ENCODE assay signal across 8 cellular contexts in genomic region chr17:81701288-81702071, GRCh38. TPM values are rescaled to one million over a fixed set of nuclear protein-coding genes. Genes with fewer than 3 reads are reported as not detected.
DNase-seq lines count a peak whose midpoint lies in the region; FAIRE-seq and TF ChIP-seq lines count a peak whose summit lies in the region.

No MANE protein-coding gene starts in this region.

- H3K9me3 Mint-ChIP-seq in MCF 10A (ENCODE audit: unreplicated experiment) (no peaks in the 10 kb centered on the region), nephron progenitor cell (peaks cover 3% of the 10 kb centered on the region)

- H3K4me3 ChIP-seq in Jurkat, Clone E6-1 (ENCODE audit: low read length) = peak overlapping the region; percentile 75

- peak; percentile 6 for TF ChIP-seq CTCF in D721Med (IDR thresholded peaks at IDR 0.05; ENCODE audit: insufficient read depth, missing control alignments)
- TF ChIP-seq CTCF in MCF 10A (IDR thresholded peaks at IDR 0.05; ENCODE audit: unreplicated experiment) = no peak
- TF ChIP-seq CTCF in nephron progenitor cell (IDR thresholded peaks at IDR 0.05) = no peak

- H3K27ac Mint-ChIP-seq in MCF 10A (ENCODE audit: low read depth, unreplicated experiment) (peak overlapping the region; percentile 97), nephron progenitor cell (no peak overlapping the region)

- intact Hi-C loops in MCF 10A (cut with micrococcal nuclease) = no loop called here

- no peak for DNase-seq in D721Med (ENCODE audit: insufficient read length, low spot score)
- no peak for DNase-seq in Jurkat, Clone E6-1 (ENCODE audit: low read depth, low spot score)
- DNase-seq in MCF 10A (ENCODE audit: unreplicated experiment) = no peak
- no peak for DNase-seq in nephron progenitor cell
- DNase-seq in SW 1271 (lab: John Stamatoyannopoulos, UW) = no peak
- no peak for DNase-seq in NCI-H1048 (lab: John Stamatoyannopoulos, UW)
- DNase-seq in stimulated activated CD4-positive, alpha-beta T cell treated with anti-CD3 and anti-CD28 coated beads, Interleukin-2, amount 100 ng/mL, for 24 hours = no peak
- DNase-seq in NK-92 treated with Interleukin-12 subunit alpha and Interleukin-12 subunit beta, amount 100 ng/mL, for 24 hours (lab: John Stamatoyannopoulos, UW) = no peak

- CTCF ChIA-PET in MCF 10A (lab: Yijun Ruan, JAX) = interaction anchor here (0.6 to 1.6 kb wide), 4 partner anchors 9 to 28 kb away, joined by 3 to 8 read pairs (median 3); no protein-coding TSS in a partner anchor

- no peaks in the 10 kb centered on the region for H3K27me3 Mint-ChIP-seq in MCF 10A (ENCODE audit: insufficient read depth, unreplicated experiment)
- no peaks in the 10 kb centered on the region for H3K27me3 Mint-ChIP-seq in nephron progenitor cell (ENCODE audit: low read depth, poor library complexity)

- peaks cover 70% of the 10 kb centered on the region for H3K36me3 Mint-ChIP-seq in MCF 10A (ENCODE audit: insufficient read depth, unreplicated experiment)
- H3K36me3 Mint-ChIP-seq in nephron progenitor cell (ENCODE audit: low read depth) = peaks cover 51% of the 10 kb centered on the region

- peaks cover 12% of the 10 kb centered on the region for H3K4me1 Mint-ChIP-seq in MCF 10A (ENCODE audit: insufficient read depth, unreplicated experiment)
- peaks cover 27% of the 10 kb centered on the region for H3K4me1 Mint-ChIP-seq in nephron progenitor cell

- POLR2A ChIA-PET in MCF 10A (lab: Yijun Ruan, JAX) = interaction anchor here (0.5 to 3.9 kb wide), 10 partner anchors 10 to 364 kb away, joined by 3 to 122 read pairs (median 10); partner anchors contain the start of genes ACTG1, ARL16, CCDC137 and DUS1L

- no TSS peak for BruUV-seq in MCF 10A (replicated peaks; lab: Mats Ljungman, UMichigan)

- H3K4me3 Mint-ChIP-seq in MCF 10A (ENCODE audit: unreplicated experiment) (peak overlapping the region; percentile 98), nephron progenitor cell (peak overlapping the region; percentile 97)

- FAIRE-seq in D721Med (lab: Jason Lieb, UNC) = no peak

RNA-seq across cellular contexts. Expression of gene MRPL12, which starts 1.7 kb away (rescaled TPM):
- polyA plus RNA-seq in Jurkat, Clone E6-1 (2012; ENCODE audit: insufficient read depth, insufficient read length) = 113 TPM
- 82.6 and 143 TPM in 2 replicates for total RNA-seq in MCF 10A (2022)

RNA-seq across cellular contexts. Expression of gene SLC25A10, which starts 10.6 kb away (rescaled TPM):
- 51.4 TPM for polyA plus RNA-seq in Jurkat, Clone E6-1 (2012; ENCODE audit: insufficient read depth, insufficient read length)
- total RNA-seq in MCF 10A (2022) = 5.1 and 9.5 TPM in 2 replicates

RNA-seq across cellular contexts. Expression of gene HGS, which starts 17.7 kb away (rescaled TPM):
- 128 TPM for polyA plus RNA-seq in Jurkat, Clone E6-1 (2012; ENCODE audit: insufficient read depth, insufficient read length)
- 160 and 178 TPM in 2 replicates for total RNA-seq in MCF 10A (2022)

RNA-seq across cellular contexts. Expression of gene ARL16, which starts 17.9 kb away (rescaled TPM):
- polyA plus RNA-seq in Jurkat, Clone E6-1 (2012; ENCODE audit: insufficient read depth, insufficient read length) = 38.6 TPM
- 34.8 and 38.6 TPM in 2 replicates for total RNA-seq in MCF 10A (2022)

RNA-seq across cellular contexts. Expression of gene CCDC137, which starts 34.9 kb away (rescaled TPM):
- 38.5 TPM for polyA plus RNA-seq in Jurkat, Clone E6-1 (2012; ENCODE audit: insufficient read depth, insufficient read length)
- 23.9 and 27.1 TPM in 2 replicates for total RNA-seq in MCF 10A (2022)
